1 cellular context compared by ENCODE assay signal in the genomic region with DNA sequence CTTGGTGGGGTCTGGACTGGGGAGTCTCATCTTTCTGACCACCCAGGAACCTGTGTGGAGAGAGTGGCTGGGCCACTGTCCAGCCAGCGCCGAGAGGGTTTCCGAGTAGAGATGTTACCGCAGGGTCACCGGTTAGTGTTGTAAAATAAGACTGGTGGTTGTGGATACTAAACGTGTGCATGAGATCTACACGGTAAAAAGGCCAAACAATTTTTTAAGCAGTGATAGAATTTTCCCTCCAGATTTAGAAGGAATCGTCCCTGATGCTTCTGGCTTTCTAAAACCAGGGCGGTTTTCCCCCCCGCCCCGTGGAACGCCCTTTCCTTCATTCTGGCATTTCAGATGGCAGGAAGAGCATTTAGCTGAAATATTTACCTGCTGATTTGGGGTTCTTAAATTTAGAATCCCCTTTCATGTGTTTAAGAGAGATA.
TF ChIP-seq lines count a peak whose summit lies in the region.

No MANE protein-coding gene starts in this region.

TF ChIP-seq in IMR-90, 13 proteins besides CTCF, POLR2A, EP300 and RAD21 (continued from another document):
- no peak for TF ChIP-seq MAZ (IDR thresholded peaks at IDR 0.05; ENCODE audit: borderline replicate concordance, low read depth, low read length)
- no peak for TF ChIP-seq NFE2L2 (IDR thresholded peaks at IDR 0.05; ENCODE audit: low read depth, low read length)
